ENCODE assay signal across 35 cellular contexts in genomic region chr7:24058953-24059352, GRCh38.
"Had no signal": no experiment of that assay in that cellular context is flagged by ENCODE, and none has a peak within 500 bp of the region (broad histone marks: within the 10 kb centered on the region; RNA-seq: fewer than 3 reads in every experiment).

No MANE protein-coding gene starts in this region.

- H3K9me3 Mint-ChIP-seq: activated B cell treated with CpG ODN at 0.5 μM for 24 hours; activated CD4-positive, alpha-beta memory T cell treated with anti-CD3 and anti-CD28 coated beads, Interleukin-2, amount 10 ng/mL, durations not matched to agents 7 days and 5 days; activated CD4-positive, alpha-beta T cell treated with anti-CD3 and anti-CD28 coated beads, Interleukin-2, amount 10 ng/mL, durations not matched to agents 24 days and 14 days; activated naive CD4-positive, alpha-beta T cell treated with anti-CD3 and anti-CD28 coated beads, Interleukin-2, amount 10 ng/mL, durations not matched to agents 7 days and 5 days; activated naive CD4-positive, alpha-beta T cell treated with anti-CD3 and anti-CD28 coated beads, Interleukin-2, amount 50 U/mL, for 72 hours; activated T-cell treated with anti-CD3 and anti-CD28 coated beads, Interleukin-2, amount 50 U/mL, for 24 hours; activated T-cell treated with anti-CD3 and anti-CD28 coated beads, Interleukin-2, amount 50 U/mL, for 72 hours; central memory CD8-positive, alpha-beta T cell; effector memory CD8-positive, alpha-beta T cell; T-helper 2 cell treated with Interferon-gamma antibody and Interleukin-4, amounts not matched to agents 5 μg/mL and 100 μg/mL, for 36 hours had no signal

- H3K27me3 ChIP-seq: ascending aorta, brain microvascular endothelial cell, esophagus muscularis mucosa, gastrocnemius medialis had no signal

- H3K36me3 ChIP-seq: ascending aorta, brain microvascular endothelial cell, esophagus muscularis mucosa, gastrocnemius medialis, heart right ventricle, WERI-Rb-1 had no signal

- DNase-seq: activated B cell treated with CpG ODN at 0.5 μM for 24 hours; activated CD4-positive, alpha-beta memory T cell treated with anti-CD3 and anti-CD28 coated beads, Interleukin-2, amount 10 ng/mL, durations not matched to agents 7 days and 5 days; activated CD4-positive, alpha-beta T cell treated with anti-CD3 and anti-CD28 coated beads for 36 hours; activated CD4-positive, alpha-beta T cell treated with anti-CD3 and anti-CD28 coated beads, Interleukin-2, amount 10 ng/mL, durations not matched to agents 24 days and 14 days; activated CD4-positive, alpha-beta T cell treated with anti-CD3 and anti-CD28 coated beads, Interleukin-2, amount 50 U/mL, for 4 hours; activated CD4-positive, CD25-positive, alpha-beta regulatory T cell treated with anti-CD3 and anti-CD28 coated beads, Interleukin-2, amount 50 U/mL, for 72 hours; activated CD8-positive, alpha-beta memory T cell treated with anti-CD3 and anti-CD28 coated beads, Interleukin-2, amount 50 U/mL, for 48 hours; activated gamma-delta T cell; activated naive CD4-positive, alpha-beta T cell; activated naive CD4-positive, alpha-beta T cell treated with anti-CD3 and anti-CD28 coated beads, Interleukin-2, amount 10 ng/mL, durations not matched to agents 7 days and 5 days; activated naive CD8-positive, alpha-beta T cell treated with anti-CD3 and anti-CD28 coated beads, Interleukin-2, amount 10 ng/mL, durations not matched to agents 7 days and 5 days; activated T-cell treated with anti-CD3 and anti-CD28 coated beads for 4 hours; activated T-cell treated with anti-CD3 and anti-CD28 coated beads, Interleukin-2, amount 50 U/mL, for 24 hours; activated T-cell treated with anti-CD3 and anti-CD28 coated beads, Interleukin-2, amount 50 U/mL, for 72 hours; brain microvascular endothelial cell; cortex of kidney; dermis blood vessel endothelial cell; effector CD4-positive, alpha-beta T cell; effector memory CD8-positive, alpha-beta T cell; erythroblast; foreskin keratinocyte; gastrocnemius medialis; glutamatergic neuron; heart right ventricle; T-helper 1 cell; T-helper 17 cell; T1000; WERI-Rb-1 had no signal

- H3K36me3 Mint-ChIP-seq: activated naive CD4-positive, alpha-beta T cell treated with anti-CD3 and anti-CD28 coated beads, Interleukin-2, amount 10 ng/mL, durations not matched to agents 7 days and 5 days; activated naive CD4-positive, alpha-beta T cell treated with anti-CD3 and anti-CD28 coated beads, Interleukin-2, amount 50 U/mL, for 72 hours; activated naive CD8-positive, alpha-beta T cell treated with anti-CD3 and anti-CD28 coated beads, Interleukin-2, amount 10 ng/mL, durations not matched to agents 7 days and 5 days had no signal

- H3K4me3 ChIP-seq: ascending aorta, esophagus muscularis mucosa, gastrocnemius medialis, heart right ventricle had no signal

- H3K4me1 Mint-ChIP-seq: activated B cell treated with CpG ODN at 0.5 μM for 24 hours; activated CD4-positive, alpha-beta memory T cell treated with anti-CD3 and anti-CD28 coated beads, Interleukin-2, amount 10 ng/mL, durations not matched to agents 7 days and 5 days; activated CD4-positive, alpha-beta T cell treated with anti-CD3 and anti-CD28 coated beads for 36 hours; activated CD4-positive, alpha-beta T cell treated with anti-CD3 and anti-CD28 coated beads, Interleukin-2, amount 10 ng/mL, durations not matched to agents 24 days and 14 days; activated naive CD4-positive, alpha-beta T cell treated with anti-CD3 and anti-CD28 coated beads, Interleukin-2, amount 10 ng/mL, durations not matched to agents 7 days and 5 days; activated naive CD8-positive, alpha-beta T cell treated with anti-CD3 and anti-CD28 coated beads, Interleukin-2, amount 10 ng/mL, durations not matched to agents 7 days and 5 days; central memory CD8-positive, alpha-beta T cell had no signal

- H3K4me1 ChIP-seq: ascending aorta, esophagus muscularis mucosa, gastrocnemius medialis, heart right ventricle had no signal

- H3K27ac Mint-ChIP-seq: activated B cell treated with CpG ODN at 0.5 μM for 24 hours; activated CD4-positive, alpha-beta memory T cell treated with anti-CD3 and anti-CD28 coated beads, Interleukin-2, amount 10 ng/mL, durations not matched to agents 7 days and 5 days; activated CD4-positive, alpha-beta T cell treated with anti-CD3 and anti-CD28 coated beads for 36 hours; activated CD4-positive, alpha-beta T cell treated with anti-CD3 and anti-CD28 coated beads, Interleukin-2, amount 10 ng/mL, durations not matched to agents 24 days and 14 days; activated naive CD4-positive, alpha-beta T cell treated with anti-CD3 and anti-CD28 coated beads, Interleukin-2, amount 10 ng/mL, durations not matched to agents 7 days and 5 days; activated naive CD4-positive, alpha-beta T cell treated with anti-CD3 and anti-CD28 coated beads, Interleukin-2, amount 50 U/mL, for 72 hours; activated naive CD8-positive, alpha-beta T cell treated with anti-CD3 and anti-CD28 coated beads, Interleukin-2, amount 10 ng/mL, durations not matched to agents 7 days and 5 days; activated T-cell treated with anti-CD3 and anti-CD28 coated beads, Interleukin-2, amount 50 U/mL, for 24 hours; activated T-cell treated with anti-CD3 and anti-CD28 coated beads, Interleukin-2, amount 50 U/mL, for 72 hours; effector memory CD8-positive, alpha-beta T cell; T-helper 17 cell; T-helper 2 cell treated with Interferon-gamma antibody and Interleukin-4, amounts not matched to agents 5 μg/mL and 100 μg/mL, for 36 hours had no signal

- H3K4me3 Mint-ChIP-seq: activated B cell treated with CpG ODN at 0.5 μM for 24 hours; activated CD4-positive, alpha-beta memory T cell treated with anti-CD3 and anti-CD28 coated beads, Interleukin-2, amount 10 ng/mL, durations not matched to agents 7 days and 5 days; activated CD4-positive, alpha-beta T cell treated with anti-CD3 and anti-CD28 coated beads for 36 hours; activated CD4-positive, alpha-beta T cell treated with anti-CD3 and anti-CD28 coated beads, Interleukin-2, amount 10 ng/mL, durations not matched to agents 24 days and 14 days; activated naive CD4-positive, alpha-beta T cell treated with anti-CD3 and anti-CD28 coated beads, Interleukin-2, amount 10 ng/mL, durations not matched to agents 7 days and 5 days; activated naive CD8-positive, alpha-beta T cell treated with anti-CD3 and anti-CD28 coated beads, Interleukin-2, amount 10 ng/mL, durations not matched to agents 7 days and 5 days; activated T-cell treated with anti-CD3 and anti-CD28 coated beads, Interleukin-2, amount 50 U/mL, for 24 hours; activated T-cell treated with anti-CD3 and anti-CD28 coated beads, Interleukin-2, amount 50 U/mL, for 72 hours; central memory CD8-positive, alpha-beta T cell; effector memory CD8-positive, alpha-beta T cell; T-helper 17 cell; T-helper 2 cell treated with Interferon-gamma antibody and Interleukin-4, amounts not matched to agents 5 μg/mL and 100 μg/mL, for 36 hours had no signal

- FAIRE-seq: bronchial epithelial cell, colon had no signal

- H3K9me3 ChIP-seq: ascending aorta, esophagus muscularis mucosa, gastrocnemius medialis had no signal

- H3K27ac ChIP-seq: ascending aorta, brain microvascular endothelial cell, esophagus muscularis mucosa, foreskin keratinocyte, gastrocnemius medialis, heart right ventricle, WERI-Rb-1 had no signal

- ATAC-seq: activated CD4-positive, alpha-beta T cell treated with anti-CD3 and anti-CD28 coated beads for 36 hours; activated naive CD4-positive, alpha-beta T cell treated with anti-CD3 and anti-CD28 coated beads, Interleukin-2, amount 50 U/mL, for 72 hours; activated T-cell treated with anti-CD3 and anti-CD28 coated beads, Interleukin-2, amount 50 U/mL, for 72 hours; effector memory CD8-positive, alpha-beta T cell; gastrocnemius medialis; heart right ventricle; T-helper 17 cell had no signal
